8 cellular contexts compared by ENCODE assay signal in the genomic region with DNA sequence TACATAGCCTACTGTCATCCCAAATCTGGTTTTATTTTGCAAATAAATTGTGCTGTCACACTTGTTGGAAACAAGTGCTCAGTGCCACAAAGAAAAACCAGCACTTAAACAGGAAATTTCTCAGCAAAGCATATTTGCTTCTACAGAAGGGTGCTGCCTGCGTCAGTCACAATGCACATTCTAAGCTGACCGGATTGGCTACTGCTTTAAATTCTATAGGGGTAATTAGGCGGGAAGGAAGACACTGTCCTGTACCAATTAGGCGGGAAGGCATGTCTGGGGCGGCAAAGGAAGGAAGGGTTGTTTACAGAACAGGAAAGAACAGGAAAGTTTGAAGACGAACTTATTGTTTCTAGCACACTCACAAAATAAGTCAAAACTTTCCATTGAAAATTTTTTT. TPM values are rescaled to one million over a fixed set of nuclear protein-coding genes. Genes with fewer than 3 reads are reported as not detected.
DNase-seq lines count a peak whose midpoint lies in the region; ATAC-seq and TF ChIP-seq lines count a peak whose summit lies in the region.

No MANE protein-coding gene starts in this region.

- intact Hi-C loops in A673 (cut with micrococcal nuclease; ENCODE audit: unreplicated experiment), result loop anchor here (5.0 kb wide), 1 partner anchor 45 kb away; no protein-coding TSS in a partner anchor
- intact Hi-C loops in thyroid gland (cut with DNase I), result no loop called here

- WGBS in adipose tissue, 3 donors, result 19 to 28% (median 20%) methylated on average over 6 of the region's 6 CpGs
- WGBS in lung, 2 donors, result 8 to 21% methylated on average over 6 of the region's 6 CpGs
- WGBS in thyroid gland, 2 donors, result 59 to 67% methylated on average over 6 of the region's 6 CpGs

- POLR2A ChIA-PET in A673 (lab: Charles Lee; ENCODE audit: low non-redundant PET), result no interaction called here

- H3K4me3 ChIP-seq in A673 (ENCODE audit: low read depth, low read length, poor library complexity, severe bottlenecking), result peak overlapping the region; percentile 55
- H3K4me3 ChIP-seq in lung, result peak overlapping the region; percentile 45
- H3K4me3 ChIP-seq in thyroid gland (replicated peaks in 1 of 3), result peak overlapping the region in 2 of 3 donors; percentile 5 to 18

- H3K36me3 ChIP-seq in A673 (ENCODE audit: insufficient read depth, low read length, poor library complexity, severe bottlenecking) (peaks cover 18% of the 10 kb centered on the region), lung (ENCODE audit: control insufficient read depth in 2 of 2, insufficient read depth in 2 of 2, low read length in 2 of 2) (peaks cover 0 to 9% of the 10 kb centered on the region in 2 donors), thyroid gland (peaks cover under 1 to 13% of the 10 kb centered on the region in 2 donors)

- H3K9me3 ChIP-seq in A673 (ENCODE audit: low read depth, low read length, poor library complexity, severe bottlenecking), result no peaks in the 10 kb centered on the region
- peaks cover 0 to 2% of the 10 kb centered on the region in 2 donors for H3K9me3 ChIP-seq in lung (ENCODE audit: control insufficient read depth in 2 of 2, insufficient read depth in 1 of 2, low read length in 1 of 2)
- H3K9me3 ChIP-seq in thyroid gland, result no peaks in the 10 kb centered on the region

- ATAC-seq in GM19035 (IDR thresholded peaks at IDR 0.05; ENCODE audit: unreplicated experiment) (peak; percentile 26), lung (ENCODE audit: insufficient read depth, low FRiP score) (no peak)

- CTCF ChIA-PET in A673 (lab: Charles Lee), result no interaction called here

- BruUV-seq in A673 (replicated peaks; lab: Mats Ljungman, UMichigan), result no TSS peak

- peaks cover 20% of the 10 kb centered on the region for H3K4me1 ChIP-seq in A673 (ENCODE audit: insufficient read depth, low read length, poor library complexity, severe bottlenecking)
- peaks cover 7 to 22% of the 10 kb centered on the region in 2 donors for H3K4me1 ChIP-seq in lung (ENCODE audit: control insufficient read depth in 2 of 2, insufficient read depth in 2 of 2, low read length in 2 of 2)
- H3K4me1 ChIP-seq in thyroid gland, result peaks cover 4 to 8% of the 10 kb centered on the region in 2 donors

- DNase-seq in A673 (ENCODE audit: low spot score) (peak; percentile 61), NOMO-1 treated with DMSO at 0.1 percent for 48 hours (lab: John Stamatoyannopoulos, UW; ENCODE audit: unreplicated experiment) (peak; percentile 32), lung (ENCODE audit: low spot score) (no peak), thyroid gland (no peak), cortex of kidney (lab: John Stamatoyannopoulos, UW) (no peak), SK-N-DZ (ENCODE audit: low spot score) (no peak)

- no peak for TF ChIP-seq POLR2A in thyroid gland (IDR thresholded peaks at IDR 0.05)

- H3K27ac ChIP-seq in A673 (ENCODE audit: low read depth, low read length, poor library complexity, severe bottlenecking), result no peak overlapping the region
- peak overlapping the region; percentile 54 for H3K27ac ChIP-seq in adipose tissue (ENCODE audit: low read depth, low read length)
- H3K27ac ChIP-seq in lung (ENCODE audit: low read depth in 1 of 2, low read length in 1 of 2), result peak overlapping the region; percentile 56 to 88
- peak overlapping the region in 2 of 3 donors; percentile 82 to 85 for H3K27ac ChIP-seq in thyroid gland

- no peaks in the 10 kb centered on the region for H3K27me3 ChIP-seq in A673 (replicated peaks; ENCODE audit: insufficient read depth, low read depth, low read length, poor library complexity)
- no peaks in the 10 kb centered on the region for H3K27me3 ChIP-seq in lung (ENCODE audit: control insufficient read depth, insufficient read depth)
- no peaks in the 10 kb centered on the region for H3K27me3 ChIP-seq in thyroid gland

- TF ChIP-seq CTCF in A673 (conservative IDR thresholded peaks at IDR 0.05; ENCODE audit: low read depth, low read length) (no peak), lung (IDR thresholded peaks at IDR 0.05; ENCODE audit: control extremely low read depth, extremely low read depth) (no peak), thyroid gland (IDR thresholded peaks at IDR 0.05) (no peak)

RNA-seq across cellular contexts. Expression of gene IFI16, which starts 2.8 kb away (rescaled TPM):
- 68.1 and 87.4 TPM in 2 replicates for total RNA-seq in A673 (2021)
- 100 to 1,000 TPM in 2 of 3 donors, 10 to 100 TPM in 1; 12.5 to 159 (median 140) TPM for polyA plus RNA-seq in adipose tissue
- total RNA-seq in lung, result 10 to 100 TPM; 60.7 to 86.3 TPM
- polyA plus RNA-seq in lung, result 100 to 1,000 TPM in 1 of 2 donors, 10 to 100 TPM in 1; 76.4 to 124 TPM
- 100 to 1,000 TPM in 1 of 4 donors, 10 to 100 TPM in 3; 29.8 to 110 (median 49.5) TPM for total RNA-seq in thyroid gland
- 0.30 and 0.88 TPM in 2 replicates for polyA plus RNA-seq in SK-N-DZ (2014; cell fraction: cytosol; rRNA removed)
- polyA plus RNA-seq in SK-N-DZ (2014; cell fraction: nucleus; rRNA removed), result 0.91 and 1.1 TPM in 2 replicates

Comparison
In these comparisons a context has a peak if more than half of its experiments do, and no peak if none do; other contexts are left out.
1. DNase-seq: peak in A673 (single experiment) and NOMO-1 treated with DMSO at 0.1 percent for 48 hours (single experiment); none in lung (single experiment), thyroid gland (0 of 2), cortex of kidney (single experiment) and SK-N-DZ (single experiment).
2. Peak in every context shown above with its lines, with median percentiles within 50 percentile points of each other: H3K4me3 ChIP-seq.